11 cellular contexts compared by ENCODE assay signal in the genomic region with DNA sequence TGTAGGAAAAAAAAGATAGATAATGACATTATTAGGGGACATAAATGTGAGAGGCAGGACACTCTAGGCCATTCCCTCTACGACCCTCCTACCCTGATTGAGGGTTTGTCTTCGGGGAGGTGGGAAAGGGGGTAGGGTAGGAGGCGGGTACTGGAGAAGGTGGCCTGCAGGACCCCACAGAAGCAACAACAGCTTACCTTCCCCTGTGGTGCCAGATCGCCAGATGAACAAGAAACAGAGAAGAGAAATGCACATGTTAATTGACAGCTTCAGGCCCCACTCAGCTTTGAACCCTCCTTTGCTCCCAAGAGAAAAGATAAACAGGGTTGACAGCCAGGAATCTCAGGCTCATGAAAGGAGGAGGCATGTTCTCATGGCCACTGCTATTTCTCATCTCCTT. TPM values are rescaled to one million over a fixed set of nuclear protein-coding genes. Genes with fewer than 3 reads are reported as not detected.
DNase-seq lines count a peak whose midpoint lies in the region; ATAC-seq and TF ChIP-seq lines count a peak whose summit lies in the region.
"Had no signal": no experiment of that assay in that cellular context is flagged by ENCODE, and none has a peak within 500 bp of the region (broad histone marks: within the 10 kb centered on the region; RNA-seq: fewer than 3 reads in every experiment).

No MANE protein-coding gene starts in this region.

- H3F3A ChIP-seq in MM.1S (ENCODE audit: insufficient read depth, low read length): peaks cover 66% of the 10 kb centered on the region

- H3K4me1 ChIP-seq in MM.1S (ENCODE audit: low read length) (peaks cover 43% of the 10 kb centered on the region), duodenal mucosa (ENCODE audit: control insufficient read depth in 1 of 2, insufficient read depth in 2 of 2, low read length in 2 of 2) (peaks cover 61 to 82% of the 10 kb centered on the region in 2 donors), prostate gland (replicated peaks) (peaks cover 29% of the 10 kb centered on the region)

- no peaks in the 10 kb centered on the region for H3K9me3 ChIP-seq in MM.1S (replicated peaks; ENCODE audit: insufficient read depth, low read length)
- H3K9me3 ChIP-seq in duodenal mucosa (ENCODE audit: control insufficient read depth in 1 of 2, low read length in 2 of 2): no peaks in the 10 kb centered on the region
- no peaks in the 10 kb centered on the region for H3K9me3 ChIP-seq in prostate gland
- H3K9me3 ChIP-seq: MG63 had no signal

- 57% methylated on average over 4 of the region's 4 CpGs for WGBS in prostate gland

- H3K27ac ChIP-seq in MM.1S (ENCODE audit: low read length) (peak overlapping the region; percentile 48; the same call in 1 of the 2 replicates), duodenal mucosa (ENCODE audit: low read depth, low read length) (no peak overlapping the region), prostate gland (peak overlapping the region; percentile 97 to 98)

- TF ChIP-seq CTCF in MM.1S (IDR thresholded peaks at IDR 0.05; ENCODE audit: low read length) (no peak), prostate gland (IDR thresholded peaks at IDR 0.05) (no peak)

- no peaks in the 10 kb centered on the region for H3K27me3 ChIP-seq in MM.1S (replicated peaks; ENCODE audit: insufficient read depth, low read length)
- no peaks in the 10 kb centered on the region for H3K27me3 ChIP-seq in duodenal mucosa (ENCODE audit: control insufficient read depth in 1 of 2, insufficient read depth in 2 of 2, low read length in 2 of 2)
- H3K27me3 ChIP-seq in prostate gland (replicated peaks; ENCODE audit: insufficient read depth): no peaks in the 10 kb centered on the region
- H3K27me3 ChIP-seq: MG63 had no signal

- H3K9me2 ChIP-seq in MM.1S (replicated peaks; ENCODE audit: insufficient read depth, low read length): no peaks in the 10 kb centered on the region

- intact Hi-C loops in prostate gland (cut with DNase I): loop anchor here (10.0 kb wide), 1 partner anchor 91 kb away; the partner anchor contains the start of gene SPSB2

- no peak for ATAC-seq in GM19023 (IDR thresholded peaks at IDR 0.05; ENCODE audit: unreplicated experiment)

- no peak overlapping the region for H2AFZ ChIP-seq in MM.1S (ENCODE audit: low read length)

- DNase-seq in DMS53 (lab: John Stamatoyannopoulos, UW) (peak; percentile 52), DMS53 treated with DMSO at 0.1 percent for 48 hours (lab: John Stamatoyannopoulos, UW; ENCODE audit: unreplicated experiment) (no peak), MM.1S (no peak), prostate gland (ENCODE audit: low spot score) (no peak), mucosa of gallbladder (ENCODE audit: low spot score) (no peak), SKM-1 treated with dmso at 0.1 percent for 144 hours (lab: John Stamatoyannopoulos, UW; ENCODE audit: unreplicated experiment) (no peak)
- DNase-seq: cortex of kidney had no signal

- no peak overlapping the region for H3K4me2 ChIP-seq in MM.1S (ENCODE audit: low read depth, low read length)

- H3K36me3 ChIP-seq in MM.1S (replicated peaks; ENCODE audit: insufficient read depth, low read length): peaks cover 18% of the 10 kb centered on the region
- H3K36me3 ChIP-seq in duodenal mucosa (ENCODE audit: control insufficient read depth in 1 of 2, insufficient read depth in 2 of 2, low read length in 2 of 2): peaks cover 28 to 45% of the 10 kb centered on the region in 2 donors
- H3K36me3 ChIP-seq in prostate gland: peaks cover 0 to 18% of the 10 kb centered on the region in 2 donors

- H4K20me1 ChIP-seq in MM.1S (ENCODE audit: insufficient read depth, low read length): no peaks in the 10 kb centered on the region

- no peak overlapping the region for H3K9ac ChIP-seq in MM.1S (ENCODE audit: low read length)
- H3K9ac ChIP-seq in duodenal mucosa (ENCODE audit: low read depth in 1 of 2, low read length in 2 of 2): peak overlapping the region; percentile 9 to 30

- TF ChIP-seq POLR2A in prostate gland (IDR thresholded peaks at IDR 0.05): no peak

- no peak overlapping the region for H3K4me3 ChIP-seq in MM.1S (ENCODE audit: low read length)
- H3K4me3 ChIP-seq in duodenal mucosa (ENCODE audit: low read depth in 1 of 2, low read length in 2 of 2): peak overlapping the region; percentile 25 to 85
- peak overlapping the region in 1 of 2 donors; percentile 85 for H3K4me3 ChIP-seq in prostate gland
- H3K4me3 ChIP-seq: MG63 had no signal

- H3K79me2 ChIP-seq in MM.1S (ENCODE audit: low read length): peaks cover 48% of the 10 kb centered on the region

RNA-seq across cellular contexts. Expression of gene PHB2, which starts 4.8 kb away (rescaled TPM):
- total RNA-seq in prostate gland (100 to 1,000 TPM; 177 to 230 TPM), mucosa of gallbladder (141 TPM)

RNA-seq across cellular contexts. Expression of gene EMG1, which starts 5.0 kb away (rescaled TPM):
- 10 to 100 TPM; 37.7 to 46.3 TPM for total RNA-seq in prostate gland
- 31.8 TPM for total RNA-seq in mucosa of gallbladder

RNA-seq across cellular contexts. Expression of gene PTPN6, which starts 14.6 kb away (rescaled TPM):
- total RNA-seq in prostate gland: 10 to 100 TPM; 30.6 to 43.2 TPM
- 66.4 TPM for total RNA-seq in mucosa of gallbladder

RNA-seq across cellular contexts. Expression of gene C12orf57, which starts 21.9 kb away (rescaled TPM):
- total RNA-seq in prostate gland (100 to 1,000 TPM; 352 to 711 TPM), mucosa of gallbladder (265 TPM)

RNA-seq across cellular contexts. Expression of gene RNU7-1, which starts 22.1 kb away (rescaled TPM):
- total RNA-seq in prostate gland: not detected
- total RNA-seq in mucosa of gallbladder: not detected
- total RNA-seq: occipital lobe had no signal
